Comparison of ENCODE assay signal across 8 cellular contexts in the genomic region with DNA sequence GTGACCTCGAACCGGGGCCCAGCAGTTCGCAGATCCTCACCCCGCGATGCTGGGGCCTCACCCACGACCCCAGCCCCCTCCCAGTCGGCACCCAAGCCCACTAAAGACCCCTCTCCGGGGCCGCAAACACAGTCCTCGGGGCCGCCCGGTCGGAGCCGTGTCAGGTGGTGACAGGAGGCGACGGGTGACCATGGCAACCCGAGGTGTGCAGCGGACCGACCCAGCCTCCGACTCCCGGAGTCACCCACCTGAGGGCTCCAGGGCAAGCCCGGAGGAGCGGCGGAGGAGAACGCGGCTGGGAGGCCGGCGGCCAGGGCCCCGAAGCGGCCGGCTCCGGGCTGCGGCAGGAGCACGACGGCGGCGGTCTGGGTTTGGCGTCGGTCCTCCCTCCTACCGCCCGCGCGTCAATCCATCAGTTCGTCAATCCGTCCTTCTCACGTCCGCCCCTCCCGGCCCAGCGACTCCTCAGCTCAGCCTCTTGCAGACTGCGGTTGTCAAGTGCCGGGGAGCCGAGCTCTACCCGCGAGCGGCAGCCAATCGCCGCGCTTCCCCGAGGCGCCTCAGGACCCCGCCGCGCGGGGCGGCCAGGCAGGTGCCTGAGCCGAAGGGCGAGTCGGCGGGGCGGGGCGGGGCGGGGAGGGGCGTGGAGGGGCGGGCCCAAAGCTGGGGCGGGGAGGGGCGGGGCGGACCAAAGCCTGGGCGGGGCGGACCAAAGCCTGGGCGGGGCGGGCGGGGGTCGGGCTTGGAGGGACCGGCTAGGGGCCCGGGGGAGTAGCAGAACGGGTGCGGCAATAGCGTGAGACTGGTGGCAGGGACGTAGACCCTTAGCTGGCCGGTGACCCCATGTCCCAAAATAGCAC. TPM values are rescaled to one million over a fixed set of nuclear protein-coding genes. Genes with fewer than 3 reads are reported as not detected.
DNase-seq lines count a peak whose midpoint lies in the region; ATAC-seq, FAIRE-seq and TF ChIP-seq lines count a peak whose summit lies in the region.

A gene (minus strand): TSS at position 489 of the 860 bp plus-strand sequence. CDS start 18,590 bp downstream, outside the sequence.

- in situ Hi-C loops in HepG2 (cut with HindIII; ENCODE audit: extremely low pct_ligation_motif_present, low pct_unique_long_range_greater_than_20kb): no loop called here

- 1% methylated on average over 27 of the region's 90 CpGs for WGBS in HepG2 (ENCODE audit: low lambda C conversion rate)

- no TSS peak for BruUV-seq in HepG2 (replicated peaks; lab: Mats Ljungman, UMichigan)

- peak; percentile 98 for DNase-seq in NCI-H748 (lab: John Stamatoyannopoulos, UW; ENCODE audit: unreplicated experiment)
- peak; percentile 92 to 95 for DNase-seq in activated CD4-positive, alpha-beta T cell treated with anti-CD3 and anti-CD28 coated beads, Interleukin-2, amount 50 U/mL, for 4 hours
- DNase-seq in dermis blood vessel endothelial cell: peak; percentile 98
- DNase-seq in HepG2 (ENCODE audit: low spot score): peak; percentile 84
- DNase-seq in stimulated activated CD4-positive, alpha-beta T cell treated with anti-CD3 and anti-CD28 coated beads, Interleukin-2, amount 100 ng/mL, for 48 hours: peak; percentile 90 to 93

- no peaks in the 10 kb centered on the region; a peak in 1 of 5 replicates for H3K27me3 ChIP-seq in HepG2 (ENCODE audit: control insufficient read depth in 1 of 2, insufficient read depth in 2 of 2, low read length in 2 of 2)

- TF ChIP-seq CTCF in C4-2B (conservative IDR thresholded peaks at IDR 0.05): no peak
- TF ChIP-seq CTCF in HepG2 (CRISPR knock-in tag; IDR thresholded peaks at IDR 0.05): no peak

- H3K9ac ChIP-seq in HepG2 (ENCODE audit: insufficient read depth, low read depth, low read length): peak within 1 kb of the TSS; percentile 74

- no peak for FAIRE-seq in HepG2 (lab: Jason Lieb, UNC)

- TF ChIP-seq RAD21 in HepG2 (CRISPR knock-in tag; IDR thresholded peaks at IDR 0.05): peak; percentile 61

- H2AFZ ChIP-seq in HepG2 (ENCODE audit: low read length): peak within 1 kb of the TSS; percentile 97

- peak; percentile 94 to 98 for TF ChIP-seq POLR2A in HepG2 (IDR thresholded peaks at IDR 0.05; ENCODE audit: insufficient read depth in 1 of 2, low read depth in 2 of 2, low read length in 2 of 2)

- H3K36me3 ChIP-seq in HepG2 (replicated peaks in 1 of 2; ENCODE audit: control insufficient read depth in 1 of 2, insufficient read depth in 2 of 2, low read length in 2 of 2): no peaks in the 10 kb centered on the region

- peak within 1 kb of the TSS; percentile 97 for H3K4me2 ChIP-seq in HepG2 (ENCODE audit: low read depth, low read length)

- peak; percentile 92 for ATAC-seq in GM19395 (IDR thresholded peaks at IDR 0.05; ENCODE audit: unreplicated experiment)
- peak; percentile 88 for ATAC-seq in HG03558 (IDR thresholded peaks at IDR 0.05; ENCODE audit: extremely low read depth, unreplicated experiment)
- ATAC-seq in HepG2: peak; percentile 96

- CTCF ChIA-PET in HepG2 (lab: Yijun Ruan, JAX; ENCODE audit: low intra/inter-chr PET ratio, low total read pairs): no interaction called here

- H3K9me3 ChIP-seq in HepG2 (ENCODE audit: low read length): no peaks in the 10 kb centered on the region

- intact Hi-C loops in HepG2 (cut with micrococcal nuclease; ENCODE audit: unreplicated experiment): loop anchor here (2.0 kb wide), 1 partner anchor 79 kb away; a partner anchor contains a TSS

- peak within 1 kb of the TSS; percentile 94 to 96 (median 95) for H3K4me3 ChIP-seq in HepG2 (replicated peaks in 1 of 3; ENCODE audit: insufficient read depth in 1 of 3, low read depth in 2 of 3, low read length in 3 of 3)

- TF ChIP-seq EP300 in HepG2 (IDR thresholded peaks at IDR 0.05; ENCODE audit: low read depth in 2 of 2, low read length in 2 of 2): no peak
- TF ChIP-seq EP300 in HepG2 (CRISPR knock-in tag; IDR thresholded peaks at IDR 0.05; ENCODE audit: borderline replicate concordance): no peak

- H4K20me1 ChIP-seq in HepG2 (ENCODE audit: insufficient read depth, low read length): no peaks in the 10 kb centered on the region

- peak within 1 kb of the TSS; percentile 83 for H3K27ac ChIP-seq in C4-2B
- H3K27ac ChIP-seq in HepG2 (ENCODE audit: extremely low read length, insufficient read depth, low read length): peak within 1 kb of the TSS; percentile 58

- H3K4me1 ChIP-seq in HepG2 (ENCODE audit: insufficient read depth, low read length): peaks cover 20% of the 10 kb centered on the region

- peaks cover 7% of the 10 kb centered on the region for H3K79me2 ChIP-seq in HepG2 (ENCODE audit: insufficient read depth, low read length)

- POLR2A ChIA-PET in HepG2 (lab: Yijun Ruan, JAX): interaction anchor here (0.6 to 2.0 kb wide), 10 partner anchors 14 to 295 kb away, joined by 3 to 16 read pairs (median 4); a partner anchor contains a TSS

TF ChIP-seq in HepG2, 621 proteins besides CTCF, POLR2A, EP300 and RAD21 (continues in another document):
- TF ChIP-seq ZNF136 (CRISPR knock-in tag; IDR thresholded peaks at IDR 0.05; ENCODE audit: low read depth) (no peak), IRX3 (CRISPR knock-in tag; IDR thresholded peaks at IDR 0.05; ENCODE audit: borderline replicate concordance, low read depth) (0 out of 2 replicates have a peak, but pooled peaks have one; percentile 7), MED13 (CRISPR knock-in tag; IDR thresholded peaks at IDR 0.05) (no peak), BORCS8-MEF2B (CRISPR knock-in tag; IDR thresholded peaks at IDR 0.05) (peak; percentile 24; the same call in 1 of the 2 replicates), GATAD1 (CRISPR knock-in tag; IDR thresholded peaks at IDR 0.05) (peak; percentile 73), ZNF724P (CRISPR knock-in tag; IDR thresholded peaks at IDR 0.05; ENCODE audit: borderline replicate concordance) (0 out of 2 replicates have a peak, but pooled peaks have one; percentile 36)
- TF ChIP-seq, protein P1, sequence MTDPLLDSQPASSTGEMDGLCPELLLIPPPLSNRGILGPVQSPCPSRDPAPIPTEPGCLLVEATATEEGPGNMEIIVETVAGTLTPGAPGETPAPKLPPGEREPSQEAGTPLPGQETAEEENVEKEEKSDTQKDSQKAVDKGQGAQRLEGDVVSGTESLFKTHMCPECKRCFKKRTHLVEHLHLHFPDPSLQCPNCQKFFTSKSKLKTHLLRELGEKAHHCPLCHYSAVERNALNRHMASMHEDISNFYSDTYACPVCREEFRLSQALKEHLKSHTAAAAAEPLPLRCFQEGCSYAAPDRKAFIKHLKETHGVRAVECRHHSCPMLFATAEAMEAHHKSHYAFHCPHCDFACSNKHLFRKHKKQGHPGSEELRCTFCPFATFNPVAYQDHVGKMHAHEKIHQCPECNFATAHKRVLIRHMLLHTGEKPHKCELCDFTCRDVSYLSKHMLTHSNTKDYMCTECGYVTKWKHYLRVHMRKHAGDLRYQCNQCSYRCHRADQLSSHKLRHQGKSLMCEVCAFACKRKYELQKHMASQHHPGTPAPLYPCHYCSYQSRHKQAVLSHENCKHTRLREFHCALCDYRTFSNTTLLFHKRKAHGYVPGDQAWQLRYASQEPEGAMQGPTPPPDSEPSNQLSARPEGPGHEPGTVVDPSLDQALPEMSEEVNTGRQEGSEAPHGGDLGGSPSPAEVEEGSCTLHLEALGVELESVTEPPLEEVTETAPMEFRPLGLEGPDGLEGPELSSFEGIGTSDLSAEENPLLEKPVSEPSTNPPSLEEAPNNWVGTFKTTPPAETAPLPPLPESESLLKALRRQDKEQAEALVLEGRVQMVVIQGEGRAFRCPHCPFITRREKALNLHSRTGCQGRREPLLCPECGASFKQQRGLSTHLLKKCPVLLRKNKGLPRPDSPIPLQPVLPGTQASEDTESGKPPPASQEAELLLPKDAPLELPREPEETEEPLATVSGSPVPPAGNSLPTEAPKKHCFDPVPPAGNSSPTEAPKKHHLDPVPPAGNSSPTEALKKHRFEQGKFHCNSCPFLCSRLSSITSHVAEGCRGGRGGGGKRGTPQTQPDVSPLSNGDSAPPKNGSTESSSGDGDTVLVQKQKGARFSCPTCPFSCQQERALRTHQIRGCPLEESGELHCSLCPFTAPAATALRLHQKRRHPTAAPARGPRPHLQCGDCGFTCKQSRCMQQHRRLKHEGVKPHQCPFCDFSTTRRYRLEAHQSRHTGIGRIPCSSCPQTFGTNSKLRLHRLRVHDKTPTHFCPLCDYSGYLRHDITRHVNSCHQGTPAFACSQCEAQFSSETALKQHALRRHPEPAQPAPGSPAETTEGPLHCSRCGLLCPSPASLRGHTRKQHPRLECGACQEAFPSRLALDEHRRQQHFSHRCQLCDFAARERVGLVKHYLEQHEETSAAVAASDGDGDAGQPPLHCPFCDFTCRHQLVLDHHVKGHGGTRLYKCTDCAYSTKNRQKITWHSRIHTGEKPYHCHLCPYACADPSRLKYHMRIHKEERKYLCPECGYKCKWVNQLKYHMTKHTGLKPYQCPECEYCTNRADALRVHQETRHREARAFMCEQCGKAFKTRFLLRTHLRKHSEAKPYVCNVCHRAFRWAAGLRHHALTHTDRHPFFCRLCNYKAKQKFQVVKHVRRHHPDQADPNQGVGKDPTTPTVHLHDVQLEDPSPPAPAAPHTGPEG (CRISPR knock-in tag; IDR thresholded peaks at IDR 0.05): 0 out of 2 replicates have a peak, but pooled peaks have one; percentile 18

RNA-seq across cellular contexts. Expression of the gene that starts here (rescaled TPM):
- total RNA-seq in dermis blood vessel endothelial cell: 21.6 and 22.2 TPM in 2 replicates
- total RNA-seq in HepG2 (2016; rRNA removed; fragmentation: Illumina TruSeq; extraction: Trizol): 5.9 and 6.0 TPM in 2 replicates
- 2.0 and 2.2 TPM in 2 replicates for total RNA-seq in HepG2 (2016; cell fraction: cytosol; rRNA removed; fragmentation: Illumina TruSeq; extraction: Trizol; ENCODE audit: low read depth)
- total RNA-seq in HepG2 (2016; cell fraction: insoluble cytoplasmic fraction; rRNA removed; fragmentation: Illumina TruSeq; extraction: Trizol): 5.5 and 7.3 TPM in 2 replicates
- 3.1 and 4.0 TPM in 2 replicates for total RNA-seq in HepG2 (2016; cell fraction: membrane; rRNA removed; fragmentation: Illumina TruSeq; extraction: Trizol)
- 7.6 and 7.7 TPM in 2 replicates for total RNA-seq in HepG2 (2016; cell fraction: nucleus; rRNA removed; fragmentation: Illumina TruSeq; extraction: Trizol)
- 3.7 and 4.3 TPM in 2 replicates for polyA plus RNA-seq in HepG2 (2011; rRNA removed)
- polyA plus RNA-seq in HepG2 (2011; cell fraction: cytosol; rRNA removed): 1.7 and 2.7 TPM in 2 replicates
- polyA plus RNA-seq in HepG2 (2011; cell fraction: nucleus; rRNA removed): 5.3 and 5.7 TPM in 2 replicates
- polyA plus RNA-seq in HepG2 (2012): 3.1 and 3.2 TPM in 2 replicates
- 0.14 and 0.19 TPM in 2 replicates for polyA plus RNA-seq in HepG2 (2016; cell fraction: cytosol; fragmentation: Illumina TruSeq; extraction: Trizol; ENCODE audit: low read depth)
- 4.0 and 4.5 TPM in 2 replicates for polyA plus RNA-seq in HepG2 (2016; cell fraction: insoluble cytoplasmic fraction; fragmentation: Illumina TruSeq; extraction: Trizol; ENCODE audit: low read depth)
- polyA plus RNA-seq in HepG2 (2016; cell fraction: membrane; fragmentation: Illumina TruSeq; extraction: Trizol; ENCODE audit: low read depth): 0.56 and 0.84 TPM in 2 replicates
- 8.1 and 9.3 TPM in 2 replicates for polyA plus RNA-seq in HepG2 (2016; cell fraction: nucleus; fragmentation: Illumina TruSeq; extraction: Trizol; ENCODE audit: insufficient read depth, low read depth)
- polyA minus RNA-seq in HepG2 (2011; rRNA and poly(A)+ RNA removed; ENCODE audit: low replicate concordance): 3.0 and 7.0 TPM in 2 replicates
- polyA minus RNA-seq in HepG2 (2011; cell fraction: cytosol; rRNA and poly(A)+ RNA removed): 6.3 and 7.3 TPM in 2 replicates
- 8.0 and 10.6 TPM in 2 replicates for polyA minus RNA-seq in HepG2 (2011; cell fraction: nucleus; rRNA and poly(A)+ RNA removed)

Comparison
In these comparisons a context has a peak if more than half of its experiments do, and no peak if none do; other contexts are left out.
1. Peak in every context shown above with its lines: DNase-seq, ATAC-seq, H3K4me3 ChIP-seq and H3K27ac ChIP-seq.